Comparison of ENCODE assay signal across 1 cellular context in genomic region chr17:82734987-82735866, GRCh38.
TF ChIP-seq lines count a peak whose summit lies in the region.

Gene FN3K, plus strand, starts transcription at chr17:82735615. Its CDS starts 22 bp downstream, at chr17:82735637.

TF ChIP-seq in K562, 482 proteins besides CTCF, POLR2A, EP300 and RAD21 (continued from another document and continues in another):
- no peak for TF ChIP-seq ZNF449 (CRISPR knock-in tag; IDR thresholded peaks at IDR 0.05)
- no peak for TF ChIP-seq POLR2AphosphoS5 (IDR thresholded peaks at IDR 0.05; ENCODE audit: control insufficient read depth, insufficient read depth, low read depth, low read length)
- peak; percentile 62; the same call in 1 of the 2 replicates for TF ChIP-seq GMEB1 (CRISPR knock-in tag; IDR thresholded peaks at IDR 0.05)
- no peak for TF ChIP-seq IRF9 (tag; IDR thresholded peaks at IDR 0.05)
- TF ChIP-seq SREBF2 (CRISPR knock-in tag; IDR thresholded peaks at IDR 0.05), result no peak
- TF ChIP-seq NR1H2 (CRISPR knock-in tag; IDR thresholded peaks at IDR 0.05), result no peak
- no peak for TF ChIP-seq SMARCC2 (IDR thresholded peaks at IDR 0.05; ENCODE audit: low read depth)
- TF ChIP-seq E2F6 (IDR thresholded peaks at IDR 0.05; ENCODE audit: borderline replicate concordance in 1 of 2, extremely low read depth in 1 of 2, insufficient read depth in 1 of 2, insufficient read length in 1 of 2, low read depth in 1 of 2, low read length in 1 of 2, poor library complexity in 1 of 2, severe bottlenecking in 1 of 2), result peak; percentile 51 to 83
- TF ChIP-seq KAT2B (IDR thresholded peaks at IDR 0.05; ENCODE audit: low read depth, low read length), result no peak
- peak; percentile 38 for TF ChIP-seq ETS1 (conservative IDR thresholded peaks at IDR 0.05; ENCODE audit: control insufficient read depth, low read depth, low read length)
- 0 out of 2 replicates have a peak, but pooled peaks have one; percentile 53 for TF ChIP-seq ATF1 (CRISPR knock-in tag; IDR thresholded peaks at IDR 0.05)
- peak; percentile 95 for TF ChIP-seq ATF1 (tag; IDR thresholded peaks at IDR 0.05)
- TF ChIP-seq CCNT2 (IDR thresholded peaks at IDR 0.05; ENCODE audit: borderline replicate concordance, extremely low read depth, insufficient read length, low read depth, low read length), result peak; percentile 31
- no peak for TF ChIP-seq TRIM25 (IDR thresholded peaks at IDR 0.05; ENCODE audit: borderline replicate concordance)
- no peak for TF ChIP-seq STAT5A (IDR thresholded peaks at IDR 0.05; ENCODE audit: borderline replicate concordance, low read length)
- TF ChIP-seq ZNF766 (CRISPR knock-in tag; conservative IDR thresholded peaks at IDR 0.05), result peak; percentile 86; the same call in 1 of the 2 replicates
- TF ChIP-seq TSC22D4 (tag; IDR thresholded peaks at IDR 0.05), result no peak
- TF ChIP-seq ZNF76 (CRISPR knock-in tag; IDR thresholded peaks at IDR 0.05; ENCODE audit: borderline replicate concordance), result no peak
- 0 out of 2 replicates have a peak, but pooled peaks have one; percentile 36 for TF ChIP-seq FOXP1 (CRISPR knock-in tag; IDR thresholded peaks at IDR 0.05)
- TF ChIP-seq EP400 (IDR thresholded peaks at IDR 0.05), result peak; percentile 71; the same call in 1 of the 2 replicates
- TF ChIP-seq NBN (IDR thresholded peaks at IDR 0.05; ENCODE audit: low read depth), result no peak
- TF ChIP-seq ATF3 (IDR thresholded peaks at IDR 0.05), result peak; percentile 27; the same call in 1 of the 2 replicates
- no peak for TF ChIP-seq ATF3 (CRISPR knock-in tag; conservative IDR thresholded peaks at IDR 0.05)
- TF ChIP-seq NONO (IDR thresholded peaks at IDR 0.05; ENCODE audit: low read depth in 2 of 2, low read length in 1 of 2), result peak; percentile 68 to 74; a peak in 2 of 4 replicates
- TF ChIP-seq POLR2AphosphoS2 (IDR thresholded peaks at IDR 0.05; ENCODE audit: low read length), result no peak
- TF ChIP-seq THAP7 (CRISPR knock-in tag; IDR thresholded peaks at IDR 0.05), result no peak
- no peak for TF ChIP-seq HDAC2 (IDR thresholded peaks at IDR 0.05)
- TF ChIP-seq MYC (IDR thresholded peaks at IDR 0.05; ENCODE audit: low read depth, low read length), result peak; percentile 35; the same call in 1 of the 2 replicates
- no peak for TF ChIP-seq MYC (CRISPR knock-in tag; IDR thresholded peaks at IDR 0.05; ENCODE audit: borderline replicate concordance, low read depth)
- TF ChIP-seq KDM2B (CRISPR knock-in tag; IDR thresholded peaks at IDR 0.05), result 0 out of 2 replicates have a peak, but pooled peaks have one; percentile 11
- no peak for TF ChIP-seq ARID4B (CRISPR knock-in tag; IDR thresholded peaks at IDR 0.05)
- TF ChIP-seq HCFC1 (IDR thresholded peaks at IDR 0.05; ENCODE audit: low read depth, low read length), result peak; percentile 33; the same call in 1 of the 2 replicates
- peak; percentile 37 for TF ChIP-seq SAP30 (IDR thresholded peaks at IDR 0.05; ENCODE audit: borderline replicate concordance, insufficient read depth, low read depth, low read length, poor library complexity, severe bottlenecking)
- 0 out of 2 replicates have a peak, but pooled peaks have one; percentile 78 for TF ChIP-seq MTA3 (IDR thresholded peaks at IDR 0.05; ENCODE audit: borderline replicate concordance)
- TF ChIP-seq C11orf30 (IDR thresholded peaks at IDR 0.05; ENCODE audit: low read depth), result no peak
- peak; percentile 92 for TF ChIP-seq MBD1 (CRISPR knock-in tag; IDR thresholded peaks at IDR 0.05)
- TF ChIP-seq TAF1 (IDR thresholded peaks at IDR 0.05; ENCODE audit: control insufficient read depth, extremely low read depth, insufficient read depth, low read length, severe bottlenecking), result peak; percentile 50
- TF ChIP-seq HIVEP1 (CRISPR knock-in tag; IDR thresholded peaks at IDR 0.05), result no peak
- TF ChIP-seq NR4A1 (CRISPR knock-in tag; IDR thresholded peaks at IDR 0.05), result no peak
- TF ChIP-seq NR4A1 (tag; IDR thresholded peaks at IDR 0.05), result 0 out of 2 replicates have a peak, but pooled peaks have one; percentile 40
- TF ChIP-seq CTBP1 (IDR thresholded peaks at IDR 0.05; ENCODE audit: borderline replicate concordance), result peak; percentile 78
- TF ChIP-seq MEF2A (IDR thresholded peaks at IDR 0.05; ENCODE audit: control insufficient read depth, low read depth, low read length), result no peak
